In the genomic region with DNA sequence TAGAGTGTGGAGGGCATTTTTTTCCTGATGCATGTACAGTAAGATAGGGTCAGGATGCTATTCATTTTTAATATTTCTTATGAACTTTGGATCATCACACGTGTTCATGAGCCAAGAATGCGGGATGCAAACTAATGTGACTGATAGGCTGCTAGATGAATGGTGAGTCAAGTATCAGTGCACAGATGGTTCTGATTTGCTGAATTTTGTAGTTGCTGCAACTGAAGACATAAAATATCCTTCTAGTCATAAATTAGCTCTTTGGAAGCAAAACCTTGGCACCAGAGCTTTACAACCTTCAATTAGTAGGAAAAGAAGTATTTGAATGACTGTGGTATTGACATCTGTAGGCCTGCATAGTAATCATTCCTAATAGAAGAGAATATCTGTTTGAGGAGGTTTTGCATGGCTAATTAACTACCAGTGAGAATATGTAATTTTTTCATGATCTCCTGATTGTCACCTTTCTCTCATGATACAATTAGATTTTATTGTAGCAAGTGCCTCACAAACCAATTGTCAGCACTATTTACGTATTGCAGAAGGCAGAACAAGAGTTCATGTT, we compare ENCODE assay signal across 25 cellular contexts.
DNase-seq lines count a peak whose midpoint lies in the region; ATAC-seq and FAIRE-seq lines count a peak whose summit lies in the region.
"Had no signal": no experiment of that assay in that cellular context is flagged by ENCODE, and none has a peak within 500 bp of the region (broad histone marks: within the 10 kb centered on the region; RNA-seq: fewer than 3 reads in every experiment).

No MANE protein-coding gene starts in this region.

- H3K9me3 ChIP-seq in effector memory CD4-positive, alpha-beta T cell (ENCODE audit: control insufficient read depth, low read length): no peaks in the 10 kb centered on the region
- H3K9me3 ChIP-seq: Caco-2 had no signal

- peak; percentile 44 for DNase-seq in AG08395 (ENCODE audit: low spot score)
- DNase-seq in GM19239 (ENCODE audit: insufficient read length, low spot score): no peak
- peak; percentile 97 for DNase-seq in NCI-H446 treated with DMSO at 0.1 percent for 48 hours (lab: John Stamatoyannopoulos, UW)
- DNase-seq in fibroblast of gingiva (ENCODE audit: low read depth): peak; percentile 72
- DNase-seq in effector memory CD4-positive, alpha-beta T cell: no peak
- DNase-seq in NCI-H1105 treated with DMSO at 0.1 percent for 48 hours (lab: John Stamatoyannopoulos, UW): no peak
- DNase-seq: 8988T; activated CD4-positive, alpha-beta T cell treated with anti-CD3 and anti-CD28 coated beads, Interleukin-2, amount 10 ng/mL, durations not matched to agents 7 days and 5 days; activated CD8-positive, alpha-beta memory T cell treated with anti-CD3 and anti-CD28 coated beads, Interleukin-2, amount 10 ng/mL, durations not matched to agents 7 days and 5 days; activated naive CD4-positive, alpha-beta T cell treated with anti-CD3 and anti-CD28 coated beads, Interleukin-2, amount 10 ng/mL, durations not matched to agents 7 days and 5 days; activated T-cell treated with anti-CD3 and anti-CD28 coated beads, Interleukin-2, amount 50 U/mL, for 72 hours; anterior cingulate cortex; Caco-2; central memory CD4-positive, alpha-beta T cell; DND-41; islet precursor cell; Karpas-422; midbrain; natural killer cell; NCI-H187 treated with DMSO at 0.1 percent for 48 hours; NCI-H748 treated with DMSO at 0.1 percent for 48 hours; T-helper 9 cell had no signal

- no peaks in the 10 kb centered on the region for H3K4me1 ChIP-seq in effector memory CD4-positive, alpha-beta T cell (ENCODE audit: control insufficient read depth, insufficient read depth, low read length, poor library complexity, severe bottlenecking)
- H3K4me1 ChIP-seq: BLaER1 treated with 17β-estradiol and CSF1 and Interleukin-3, amounts not matched to agents 10 nM and 100 nM; Caco-2 had no signal

- peak; percentile 62 for FAIRE-seq in GM19239 (lab: Jason Lieb, UNC)

- ATAC-seq in HG03342 (IDR thresholded peaks at IDR 0.05; ENCODE audit: unreplicated experiment) (no peak), HG03039 (IDR thresholded peaks at IDR 0.05; ENCODE audit: unreplicated experiment) (no peak)
- ATAC-seq: activated CD8-positive, alpha-beta memory T cell treated with anti-CD3 and anti-CD28 coated beads, Interleukin-2, amount 10 ng/mL, durations not matched to agents 7 days and 5 days; activated T-cell treated with anti-CD3 and anti-CD28 coated beads, Interleukin-2, amount 50 U/mL, for 72 hours; natural killer cell had no signal

- H3K27ac ChIP-seq in effector memory CD4-positive, alpha-beta T cell (ENCODE audit: insufficient read depth, low read length, poor library complexity, severe bottlenecking): no peak overlapping the region
- H3K27ac ChIP-seq: BLaER1 treated with 17β-estradiol and CSF1 and Interleukin-3, amounts not matched to agents 10 nM and 100 nM had no signal

- H3K27me3 ChIP-seq in effector memory CD4-positive, alpha-beta T cell (replicated peaks; ENCODE audit: control insufficient read depth, insufficient read depth, low read length, poor library complexity, severe bottlenecking): no peaks in the 10 kb centered on the region
- H3K27me3 ChIP-seq: BLaER1 treated with 17β-estradiol and CSF1 and Interleukin-3, amounts not matched to agents 10 nM and 100 nM had no signal

- H3K4me3 ChIP-seq in effector memory CD4-positive, alpha-beta T cell (ENCODE audit: insufficient read depth, low read depth, low read length, poor library complexity, severe bottlenecking): no peak overlapping the region
- H3K4me3 ChIP-seq: BLaER1 treated with 17β-estradiol and CSF1 and Interleukin-3, amounts not matched to agents 10 nM and 100 nM had no signal

- H3K36me3 ChIP-seq in effector memory CD4-positive, alpha-beta T cell (ENCODE audit: control insufficient read depth, insufficient read depth, low read length): no peaks in the 10 kb centered on the region

Comparison
In these comparisons a context has a peak if more than half of its experiments do, and no peak if none do; other contexts are left out.
1. DNase-seq: peak in AG08395 (single experiment), NCI-H446 treated with DMSO at 0.1 percent for 48 hours (single experiment) and fibroblast of gingiva (single experiment); none in GM19239 (single experiment), effector memory CD4-positive, alpha-beta T cell (0 of 3) and NCI-H1105 treated with DMSO at 0.1 percent for 48 hours (single experiment).